Comparison of ENCODE assay signal across 11 cellular contexts in genomic region chr1:36377776-36378175, GRCh38. TPM values are rescaled to one million over a fixed set of nuclear protein-coding genes. Genes with fewer than 3 reads are reported as not detected.
A peak's percentile ranks its signal among the peaks of the same experiment; 100 is the strongest.
DNase-seq lines count a peak whose midpoint lies in the region; ATAC-seq and TF ChIP-seq lines count a peak whose summit lies in the region.
"Had no signal": no experiment of that assay in that cellular context is flagged by ENCODE, and none has a peak within 500 bp of the region (broad histone marks: within the 10 kb centered on the region; RNA-seq: fewer than 3 reads in every experiment).

No MANE protein-coding gene starts in this region.

- in situ Hi-C loops in Panc1 (cut with HindIII; ENCODE audit: low pct_unique_long_range_greater_than_20kb, low sequenced_read_pairs), result no loop called here

- TF ChIP-seq EP300 in gastroesophageal sphincter (IDR thresholded peaks at IDR 0.05), result no peak

- H3K9me3 ChIP-seq in Panc1 (ENCODE audit: control insufficient read depth, insufficient read depth, low read depth, low read length), result no peaks in the 10 kb centered on the region
- H3K9me3 ChIP-seq in stomach smooth muscle (ENCODE audit: control insufficient read depth in 2 of 2, low read length in 2 of 2), result no peaks in the 10 kb centered on the region
- H3K9me3 ChIP-seq in gastroesophageal sphincter, result no peaks in the 10 kb centered on the region

- H3K4me1 ChIP-seq in Panc1 (ENCODE audit: control insufficient read depth, insufficient read depth, low read length) (peaks cover 66% of the 10 kb centered on the region), stomach smooth muscle (ENCODE audit: control insufficient read depth, insufficient read depth, low read length) (peaks cover 46% of the 10 kb centered on the region), gastroesophageal sphincter (peaks cover 0 to 88% (median 32%) of the 10 kb centered on the region in 3 donors)

- H3K27me3 Mint-ChIP-seq in activated T-cell treated with anti-CD3 and anti-CD28 coated beads, Interleukin-2, amount 50 U/mL, for 72 hours (ENCODE audit: low read depth), result no peaks in the 10 kb centered on the region
- no peaks in the 10 kb centered on the region for H3K27me3 Mint-ChIP-seq in effector memory CD8-positive, alpha-beta T cell
- H3K27me3 Mint-ChIP-seq: type B pancreatic cell had no signal

- no peak for ATAC-seq in activated T-cell treated with anti-CD3 and anti-CD28 coated beads, Interleukin-2, amount 50 U/mL, for 72 hours (replicated peaks in 1 of 2)
- ATAC-seq in Panc1 (no peak), gastroesophageal sphincter (no peak), GM19467 (IDR thresholded peaks at IDR 0.05; ENCODE audit: unreplicated experiment) (no peak)
- no peak for ATAC-seq in effector memory CD8-positive, alpha-beta T cell (replicated peaks)
- ATAC-seq: activated T-cell treated with anti-CD3 and anti-CD28 coated beads, Interleukin-2, amount 50 U/mL, for 4 hours; esophagus mucosa had no signal

- H3K4me1 Mint-ChIP-seq in activated T-cell treated with anti-CD3 and anti-CD28 coated beads, Interleukin-2, amount 50 U/mL, for 72 hours (ENCODE audit: low read depth), result peaks cover 62% of the 10 kb centered on the region
- peaks cover 65 to 67% of the 10 kb centered on the region in 2 donors for H3K4me1 Mint-ChIP-seq in effector memory CD8-positive, alpha-beta T cell (ENCODE audit: low read depth in 2 of 2)

- no peak for DNase-seq in activated T-cell treated with anti-CD3 and anti-CD28 coated beads, Interleukin-2, amount 50 U/mL, for 72 hours
- DNase-seq in activated T-cell treated with anti-CD3 and anti-CD28 coated beads for 4 hours (no peak), Panc1 (ENCODE audit: low read depth, low spot score) (no peak), CD1c-positive myeloid dendritic cell (ENCODE audit: extremely low spot score) (no peak)
- no peak for DNase-seq in effector memory CD8-positive, alpha-beta T cell
- DNase-seq: activated T-cell treated with anti-CD3 and anti-CD28 coated beads, Interleukin-2, amount 50 U/mL, for 4 hours had no signal

- H3K27me3 ChIP-seq in Panc1 (ENCODE audit: control insufficient read depth, insufficient read depth, low read length) (no peaks in the 10 kb centered on the region), stomach smooth muscle (ENCODE audit: control insufficient read depth in 1 of 2, insufficient read depth in 2 of 2, low read length in 2 of 2) (no peaks in the 10 kb centered on the region), gastroesophageal sphincter (no peaks in the 10 kb centered on the region)

- peaks cover 2 to 4% of the 10 kb centered on the region in 2 donors for H3K36me3 Mint-ChIP-seq in activated T-cell treated with anti-CD3 and anti-CD28 coated beads, Interleukin-2, amount 50 U/mL, for 72 hours (ENCODE audit: insufficient read depth in 2 of 2)
- H3K36me3 Mint-ChIP-seq in effector memory CD8-positive, alpha-beta T cell (ENCODE audit: insufficient read depth), result peaks cover 22% of the 10 kb centered on the region

- H3K4me3 ChIP-seq in Panc1 (ENCODE audit: low read depth in 2 of 2, low read length in 2 of 2), result no peak overlapping the region
- no peak overlapping the region for H3K4me3 ChIP-seq in stomach smooth muscle (ENCODE audit: low read length in 2 of 2)
- no peak overlapping the region for H3K4me3 ChIP-seq in gastroesophageal sphincter

- H3K27ac ChIP-seq in Panc1 (ENCODE audit: low read length) (peak overlapping the region; percentile 78), stomach smooth muscle (ENCODE audit: low read length) (peak overlapping the region; percentile 18), gastroesophageal sphincter (peak overlapping the region in 1 of 4 donors; percentile 39)

- POLR2A ChIA-PET in Panc1 (lab: Charles Lee), result no interaction called here

- H3K9me3 Mint-ChIP-seq in activated T-cell treated with anti-CD3 and anti-CD28 coated beads, Interleukin-2, amount 50 U/mL, for 72 hours, result no peaks in the 10 kb centered on the region
- H3K9me3 Mint-ChIP-seq in effector memory CD8-positive, alpha-beta T cell, result no peaks in the 10 kb centered on the region
- H3K9me3 Mint-ChIP-seq: activated T-cell treated with anti-CD3 and anti-CD28 coated beads, Interleukin-2, amount 50 U/mL, for 4 hours; type B pancreatic cell had no signal

- TF ChIP-seq CTCF in Panc1 (IDR thresholded peaks at IDR 0.05) (no peak), gastroesophageal sphincter (IDR thresholded peaks at IDR 0.05) (no peak)

- BruUV-seq in Panc1 (replicated peaks; lab: Mats Ljungman, UMichigan), result no TSS peak

- no peak overlapping the region for H3K4me3 Mint-ChIP-seq in activated T-cell treated with anti-CD3 and anti-CD28 coated beads, Interleukin-2, amount 50 U/mL, for 72 hours
- H3K4me3 Mint-ChIP-seq in effector memory CD8-positive, alpha-beta T cell, result peak overlapping the region in 1 of 2 donors; percentile 19
- H3K4me3 Mint-ChIP-seq: activated T-cell treated with anti-CD3 and anti-CD28 coated beads, Interleukin-2, amount 50 U/mL, for 4 hours; type B pancreatic cell had no signal

- H3K9ac ChIP-seq in stomach smooth muscle (ENCODE audit: low read length in 2 of 2), result no peak overlapping the region

- TF ChIP-seq POLR2A in gastroesophageal sphincter (IDR thresholded peaks at IDR 0.05), result no peak

- intact Hi-C loops in Panc1 (cut with micrococcal nuclease; ENCODE audit: unreplicated experiment), result no loop called here

- no peaks in the 10 kb centered on the region for H3K36me3 ChIP-seq in Panc1 (ENCODE audit: control insufficient read depth, insufficient read depth, low read length)
- peaks cover 2 to 4% of the 10 kb centered on the region in 2 donors for H3K36me3 ChIP-seq in stomach smooth muscle (ENCODE audit: control insufficient read depth in 2 of 2, insufficient read depth in 2 of 2, low read length in 2 of 2)
- no peaks in the 10 kb centered on the region for H3K36me3 ChIP-seq in gastroesophageal sphincter

- CTCF ChIA-PET in Panc1 (lab: Charles Lee), result interaction anchor here (1.0 kb wide), 1 partner anchor 9 kb away, joined by 3 read pairs; no protein-coding TSS in a partner anchor

- H3K27ac Mint-ChIP-seq in activated T-cell treated with anti-CD3 and anti-CD28 coated beads, Interleukin-2, amount 50 U/mL, for 72 hours, result peak overlapping the region; percentile 66
- peak overlapping the region; percentile 53 to 97 for H3K27ac Mint-ChIP-seq in effector memory CD8-positive, alpha-beta T cell
- H3K27ac Mint-ChIP-seq: type B pancreatic cell had no signal

- no CpG with 5 or more reads among the region's 1 CpG for WGBS in gastroesophageal sphincter (ENCODE audit: low coverage in 1 of 2), 2 donors

RNA-seq across cellular contexts. Expression of gene STK40, which starts 7.9 kb away (rescaled TPM):
- total RNA-seq in activated T-cell treated with anti-CD3 and anti-CD28 coated beads, Interleukin-2, amount 50 U/mL, for 72 hours, result 10 to 100 TPM; 56.1 to 63.5 TPM
- total RNA-seq in Panc1 (2021; ENCODE audit: unreplicated experiment), result 49.6 TPM
- polyA plus RNA-seq in Panc1 (2012; ENCODE audit: insufficient read length), result 50.8 TPM
- 100 to 1,000 TPM in 1 of 4 donors, 10 to 100 TPM in 3; 39.2 to 127 (median 68.6) TPM for total RNA-seq in gastroesophageal sphincter

RNA-seq across cellular contexts. Expression of gene LSM10, which starts 19.9 kb away (rescaled TPM):
- 10 to 100 TPM; 56.5 to 66.2 TPM for total RNA-seq in activated T-cell treated with anti-CD3 and anti-CD28 coated beads, Interleukin-2, amount 50 U/mL, for 72 hours
- total RNA-seq in Panc1 (2021; ENCODE audit: unreplicated experiment) (53.7 TPM), gastroesophageal sphincter (10 to 100 TPM; 39.5 to 50.2 (median 47.3) TPM)
- 75.5 TPM for polyA plus RNA-seq in Panc1 (2012; ENCODE audit: insufficient read length)

RNA-seq across cellular contexts. Expression of gene EVA1B, which starts 54.3 kb away (rescaled TPM):
- 1 to 10 TPM; 8.0 to 9.4 TPM for total RNA-seq in activated T-cell treated with anti-CD3 and anti-CD28 coated beads, Interleukin-2, amount 50 U/mL, for 72 hours
- total RNA-seq in Panc1 (2021; ENCODE audit: unreplicated experiment), result 79.0 TPM
- 196 TPM for polyA plus RNA-seq in Panc1 (2012; ENCODE audit: insufficient read length)
- total RNA-seq in gastroesophageal sphincter, result 10 to 100 TPM; 42.0 to 68.7 (median 53.7) TPM
